1 cellular context compared by ENCODE assay signal in genomic region chr9:113150670-113151591, GRCh38.
TF ChIP-seq lines count a peak whose summit lies in the region.

SLC31A2 (plus strand) TSS chr9:113151007; CDS start chr9:113151075, 68 bp downstream.

TF ChIP-seq in HEK293, 187 proteins besides CTCF, POLR2A, EP300 and RAD21 (continued from another document):
- TF ChIP-seq ZNF341 (tag by site-specific recombination; IDR thresholded peaks at IDR 0.05; ENCODE audit: low read depth) (0 out of 2 replicates have a peak, but pooled peaks have one; percentile 38), ZNF214 (tag by site-specific recombination; IDR thresholded peaks at IDR 0.05; ENCODE audit: borderline replicate concordance) (no peak), ZNF335 (tag by site-specific recombination; conservative IDR thresholded peaks at IDR 0.05) (peak; percentile 61), KLF9 (tag by site-specific recombination; IDR thresholded peaks at IDR 0.05; ENCODE audit: low read depth) (peak; percentile 43; the same call in 1 of the 2 replicates), ZBTB17 (tag by site-specific recombination; IDR thresholded peaks at IDR 0.05) (peak; percentile 74), REPIN1 (tag by site-specific recombination; IDR thresholded peaks at IDR 0.05; ENCODE audit: low read depth) (no peak), ZNF704 (tag by site-specific recombination; IDR thresholded peaks at IDR 0.05) (no peak), ZNF664 (tag by site-specific recombination; IDR thresholded peaks at IDR 0.05) (no peak), ZNF501 (tag by site-specific recombination; IDR thresholded peaks at IDR 0.05) (no peak), ZFP69B (tag by site-specific recombination; IDR thresholded peaks at IDR 0.05) (0 out of 2 replicates have a peak, but pooled peaks have one; percentile 12), ZNF449 (tag by site-specific recombination; IDR thresholded peaks at IDR 0.05) (0 out of 2 replicates have a peak, but pooled peaks have one; percentile 17), ZNF76 (tag by site-specific recombination; IDR thresholded peaks at IDR 0.05; ENCODE audit: borderline replicate concordance, low read depth) (peak; percentile 67; the same call in 1 of the 2 replicates), ZNF785 (tag by site-specific recombination; IDR thresholded peaks at IDR 0.05) (no peak), ZSCAN30 (tag by site-specific recombination; IDR thresholded peaks at IDR 0.05) (0 out of 2 replicates have a peak, but pooled peaks have one; percentile 11), WT1 (tag by site-specific recombination; IDR thresholded peaks at IDR 0.05) (no peak), ZNF596 (tag by site-specific recombination; IDR thresholded peaks at IDR 0.05) (0 out of 2 replicates have a peak, but pooled peaks have one; percentile 25), SP3 (tag by site-specific recombination; IDR thresholded peaks at IDR 0.05) (peak; percentile 43; the same call in 1 of the 2 replicates), ZBTB8A (tag by site-specific recombination; IDR thresholded peaks at IDR 0.05) (peak; percentile 96), ZNF621 (tag by site-specific recombination; IDR thresholded peaks at IDR 0.05) (no peak), YY2 (tag by site-specific recombination; IDR thresholded peaks at IDR 0.05) (0 out of 2 replicates have a peak, but pooled peaks have one; percentile 25), ZNF146 (tag by site-specific recombination; IDR thresholded peaks at IDR 0.05) (no peak), ZNF16 (tag by site-specific recombination; IDR thresholded peaks at IDR 0.05; ENCODE audit: low read depth) (no peak), ZNF513 (tag by site-specific recombination; IDR thresholded peaks at IDR 0.05) (no peak), GLIS2 (tag by site-specific recombination; IDR thresholded peaks at IDR 0.05) (peak; percentile 25; the same call in 1 of the 2 replicates), ZNF19 (tag by site-specific recombination; IDR thresholded peaks at IDR 0.05; ENCODE audit: low read depth) (no peak), SCRT2 (tag by site-specific recombination; IDR thresholded peaks at IDR 0.05) (0 out of 2 replicates have a peak, but pooled peaks have one; percentile 38), ZNF10 (tag by site-specific recombination; IDR thresholded peaks at IDR 0.05) (0 out of 2 replicates have a peak, but pooled peaks have one; percentile 20), ZNF560 (tag by site-specific recombination; IDR thresholded peaks at IDR 0.05; ENCODE audit: borderline replicate concordance) (peak; percentile 21; the same call in 1 of the 2 replicates), ZNF24 (tag by site-specific recombination; IDR thresholded peaks at IDR 0.05) (no peak), ZFHX2 (tag by site-specific recombination; conservative IDR thresholded peaks at IDR 0.05) (peak; percentile 40; the same call in 1 of the 2 replicates), ZNF423 (tag by site-specific recombination; IDR thresholded peaks at IDR 0.05) (peak; percentile 89), ZBTB20 (tag by site-specific recombination; IDR thresholded peaks at IDR 0.05) (peak; percentile 95), ZNF843 (tag by site-specific recombination; IDR thresholded peaks at IDR 0.05) (no peak), ZNF639 (tag by site-specific recombination; IDR thresholded peaks at IDR 0.05) (no peak), ZBTB10 (tag by site-specific recombination; IDR thresholded peaks at IDR 0.05) (0 out of 2 replicates have a peak, but pooled peaks have one; percentile 29), PATZ1 (tag by site-specific recombination; IDR thresholded peaks at IDR 0.05) (0 out of 2 replicates have a peak, but pooled peaks have one; percentile 28), ZNF148 (tag by site-specific recombination; IDR thresholded peaks at IDR 0.05; ENCODE audit: borderline replicate concordance) (no peak), KLF1 (tag by site-specific recombination; IDR thresholded peaks at IDR 0.05) (peak; percentile 36), KLF10 (tag by site-specific recombination; IDR thresholded peaks at IDR 0.05) (peak; percentile 42; the same call in 1 of the 2 replicates), ZNF600 (tag by site-specific recombination; IDR thresholded peaks at IDR 0.05) (0 out of 2 replicates have a peak, but pooled peaks have one; percentile 40), ZNF302 (tag by site-specific recombination; IDR thresholded peaks at IDR 0.05; ENCODE audit: low read depth) (no peak), TSHZ1 (tag by site-specific recombination; IDR thresholded peaks at IDR 0.05; ENCODE audit: borderline replicate concordance) (no peak), ZNF692 (tag by site-specific recombination; IDR thresholded peaks at IDR 0.05) (peak; percentile 34; the same call in 1 of the 2 replicates), SP2 (tag by site-specific recombination; IDR thresholded peaks at IDR 0.05) (peak; percentile 47), ZNF549 (tag by site-specific recombination; IDR thresholded peaks at IDR 0.05) (no peak), ZNF133 (tag by site-specific recombination; IDR thresholded peaks at IDR 0.05) (no peak)
